In the genomic region with DNA sequence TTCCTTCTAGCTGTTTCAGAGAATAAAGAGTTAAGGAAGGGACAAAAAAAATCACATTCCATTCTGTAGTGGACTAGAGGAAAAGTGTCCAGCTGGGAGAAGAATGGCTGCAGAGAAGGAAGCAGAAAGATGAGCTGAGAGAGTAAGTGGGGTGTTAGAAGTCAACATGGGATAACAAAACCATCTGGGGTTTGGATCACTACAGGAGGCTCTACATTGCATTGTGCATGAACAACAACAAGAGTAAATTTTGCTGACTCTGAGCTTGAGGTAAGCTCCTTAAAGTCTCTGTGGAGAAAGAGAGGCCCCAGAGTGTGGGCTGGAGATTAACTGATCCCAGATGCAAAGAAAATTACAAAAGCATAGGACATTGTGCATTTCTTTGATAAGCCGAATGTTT, we compare ENCODE assay signal across 1 cellular context.
TF ChIP-seq lines count a peak whose summit lies in the region.

No MANE protein-coding gene starts in this region.

TF ChIP-seq in HepG2, 621 proteins besides CTCF, POLR2A, EP300 and RAD21 (continued from another document):
- TF ChIP-seq, protein P1, sequence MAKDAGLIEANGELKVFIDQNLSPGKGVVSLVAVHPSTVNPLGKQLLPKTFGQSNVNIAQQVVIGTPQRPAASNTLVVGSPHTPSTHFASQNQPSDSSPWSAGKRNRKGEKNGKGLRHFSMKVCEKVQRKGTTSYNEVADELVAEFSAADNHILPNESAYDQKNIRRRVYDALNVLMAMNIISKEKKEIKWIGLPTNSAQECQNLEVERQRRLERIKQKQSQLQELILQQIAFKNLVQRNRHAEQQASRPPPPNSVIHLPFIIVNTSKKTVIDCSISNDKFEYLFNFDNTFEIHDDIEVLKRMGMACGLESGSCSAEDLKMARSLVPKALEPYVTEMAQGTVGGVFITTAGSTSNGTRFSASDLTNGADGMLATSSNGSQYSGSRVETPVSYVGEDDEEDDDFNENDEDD (CRISPR knock-in tag; IDR thresholded peaks at IDR 0.05; ENCODE audit: borderline replicate concordance), result no peak
- no peak for TF ChIP-seq RFX1 (IDR thresholded peaks at IDR 0.05)
- no peak for TF ChIP-seq RFX3 (CRISPR knock-in tag; IDR thresholded peaks at IDR 0.05)
- TF ChIP-seq, protein P2, sequence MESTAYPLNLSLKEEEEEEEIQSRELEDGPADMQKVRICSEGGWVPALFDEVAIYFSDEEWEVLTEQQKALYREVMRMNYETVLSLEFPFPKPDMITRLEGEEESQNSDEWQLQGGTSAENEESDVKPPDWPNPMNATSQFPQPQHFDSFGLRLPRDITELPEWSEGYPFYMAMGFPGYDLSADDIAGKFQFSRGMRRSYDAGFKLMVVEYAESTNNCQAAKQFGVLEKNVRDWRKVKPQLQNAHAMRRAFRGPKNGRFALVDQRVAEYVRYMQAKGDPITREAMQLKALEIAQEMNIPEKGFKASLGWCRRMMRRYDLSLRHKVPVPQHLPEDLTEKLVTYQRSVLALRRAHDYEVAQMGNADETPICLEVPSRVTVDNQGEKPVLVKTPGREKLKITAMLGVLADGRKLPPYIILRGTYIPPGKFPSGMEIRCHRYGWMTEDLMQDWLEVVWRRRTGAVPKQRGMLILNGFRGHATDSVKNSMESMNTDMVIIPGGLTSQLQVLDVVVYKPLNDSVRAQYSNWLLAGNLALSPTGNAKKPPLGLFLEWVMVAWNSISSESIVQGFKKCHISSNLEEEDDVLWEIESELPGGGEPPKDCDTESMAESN (CRISPR knock-in tag; conservative IDR thresholded peaks at IDR 0.05), result no peak
TF ChIP-seq in HepG2: peak in this region for 0.
